ENCODE assay signal across 25 cellular contexts in the genomic region with DNA sequence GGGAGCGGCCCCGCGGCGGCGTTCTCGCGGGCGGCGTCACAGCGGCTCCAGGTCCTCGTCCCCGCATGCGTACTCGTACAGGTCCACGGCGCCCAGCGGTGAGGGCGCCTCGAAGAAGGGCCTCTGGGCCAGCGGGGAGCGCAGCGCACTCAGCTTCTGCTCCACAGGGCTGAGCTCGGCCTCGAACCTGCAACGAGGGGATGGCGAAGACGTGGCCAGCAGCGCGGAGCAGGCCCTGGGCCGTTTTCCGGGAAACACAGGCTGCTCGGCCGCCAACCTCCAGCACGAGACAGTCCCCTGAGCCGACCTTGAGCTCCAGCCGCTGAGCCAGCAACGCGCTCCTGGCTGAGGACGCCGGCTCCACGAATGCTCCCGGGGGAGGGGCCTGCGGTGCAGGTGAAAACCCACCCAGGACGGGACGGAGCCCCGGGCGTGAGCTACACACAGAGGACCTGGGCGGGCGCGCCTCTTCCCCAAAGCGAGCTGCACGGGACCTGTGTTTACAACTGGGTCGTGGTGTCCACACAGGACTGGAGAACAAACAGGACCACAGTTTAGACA.
"Had no signal": no experiment of that assay in that cellular context is flagged by ENCODE, and none has a peak within 500 bp of the region (broad histone marks: within the 10 kb centered on the region; RNA-seq: fewer than 3 reads in every experiment).

No MANE protein-coding gene starts in this region.

- H3K36me3 ChIP-seq: neural progenitor cell had no signal

- H3K27ac Mint-ChIP-seq: activated naive CD4-positive, alpha-beta T cell treated with anti-CD3 and anti-CD28 coated beads, Interleukin-2, amount 50 U/mL, for 24 hours; brain; endodermal cell; mesothelial cell of epicardium; naive thymus-derived CD8-positive, alpha-beta T cell; neural progenitor cell; progenitor cell of endocrine pancreas; stimulated activated memory B cell treated with anti-CD40 and anti-IgM and Interleukin-4, amounts not matched to agents 10 μg/mL and 1 μg/mL and 100 μg/mL, for 72 hours; T-cell; WTC11 had no signal

- H3K4me1 Mint-ChIP-seq: activated naive CD4-positive, alpha-beta T cell treated with anti-CD3 and anti-CD28 coated beads, Interleukin-2, amount 50 U/mL, for 24 hours; brain; endodermal cell; mesothelial cell of epicardium; neural progenitor cell; WTC11 had no signal

- H3K9me3 Mint-ChIP-seq: activated naive CD4-positive, alpha-beta T cell treated with anti-CD3 and anti-CD28 coated beads, Interleukin-2, amount 50 U/mL, for 24 hours; naive thymus-derived CD8-positive, alpha-beta T cell; stimulated activated memory B cell treated with anti-CD40 and anti-IgM and Interleukin-4, amounts not matched to agents 10 μg/mL and 1 μg/mL and 100 μg/mL, for 72 hours; T-cell; WTC11 had no signal

- H2AFZ ChIP-seq: neural progenitor cell had no signal

- H3K4me3 Mint-ChIP-seq: activated naive CD4-positive, alpha-beta T cell treated with anti-CD3 and anti-CD28 coated beads, Interleukin-2, amount 50 U/mL, for 24 hours; brain; endodermal cell; mesothelial cell of epicardium; naive thymus-derived CD8-positive, alpha-beta T cell; stimulated activated memory B cell treated with anti-CD40 and anti-IgM and Interleukin-4, amounts not matched to agents 10 μg/mL and 1 μg/mL and 100 μg/mL, for 72 hours; T-cell; WTC11 had no signal

- H3K27ac ChIP-seq: dorsolateral prefrontal cortex, gastroesophageal sphincter, neural progenitor cell, skin epidermis, testis, vagina had no signal

- H3K9ac ChIP-seq: neural progenitor cell had no signal

- H3K9me3 ChIP-seq: gastroesophageal sphincter, testis, vagina had no signal

- H3K4me3 ChIP-seq: dorsolateral prefrontal cortex, gastroesophageal sphincter, neural progenitor cell, skin epidermis, testis, vagina had no signal

- DNase-seq: activated CD4-positive, alpha-beta T cell treated with anti-CD3 and anti-CD28 coated beads, Interleukin-2, amount 50 U/mL, for 48 hours; activated effector memory CD4-positive, alpha-beta T cell treated with anti-CD3 and anti-CD28 coated beads, Interleukin-2, amount 50 U/mL, for 16 hours; activated T-cell treated with anti-CD3 and anti-CD28 coated beads for 4 hours; anterior cingulate cortex; caudate nucleus; endodermal cell; mammary epithelial cell; retina; stimulated activated CD4-positive, alpha-beta T cell treated with anti-CD3 and anti-CD28 coated beads, Interleukin-2, amount 100 ng/mL, for 24 hours; T-cell; testis; trophoblast cell had no signal

- ATAC-seq: gastroesophageal sphincter; left colon; naive thymus-derived CD8-positive, alpha-beta T cell; stimulated activated memory B cell treated with anti-CD40 and anti-IgM and Interleukin-4, amounts not matched to agents 10 μg/mL and 1 μg/mL and 100 μg/mL, for 72 hours; T-cell; WTC11 had no signal

- H3K27me3 ChIP-seq: testis, vagina had no signal

- H3K4me2 ChIP-seq: neural progenitor cell had no signal

- H3K27me3 Mint-ChIP-seq: activated naive CD4-positive, alpha-beta T cell treated with anti-CD3 and anti-CD28 coated beads, Interleukin-2, amount 50 U/mL, for 24 hours; naive thymus-derived CD8-positive, alpha-beta T cell; progenitor cell of endocrine pancreas had no signal
